ENCODE assay signal across 1 cellular context in genomic region chr3:50327943-50328691, GRCh38.
TF ChIP-seq lines count a peak whose summit lies in the region.

A gene with protein sequence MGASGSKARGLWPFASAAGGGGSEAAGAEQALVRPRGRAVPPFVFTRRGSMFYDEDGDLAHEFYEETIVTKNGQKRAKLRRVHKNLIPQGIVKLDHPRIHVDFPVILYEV (minus strand): TSS chr3:50328223. CDS start chr3:50328099, 124 bp downstream.

TF ChIP-seq in K562, 482 proteins besides CTCF, POLR2A, EP300 and RAD21 (continued from another document):
- TF ChIP-seq POLR2H (tag; IDR thresholded peaks at IDR 0.05; ENCODE audit: low read depth) (no peak; the same call in 1 of the 2 replicates), MEF2A (IDR thresholded peaks at IDR 0.05; ENCODE audit: control insufficient read depth, low read depth, low read length) (no peak), TCF7 (IDR thresholded peaks at IDR 0.05; ENCODE audit: borderline replicate concordance) (no peak), ZNF717 (CRISPR knock-in tag; IDR thresholded peaks at IDR 0.05) (no peak)
- TF ChIP-seq, protein P1, sequence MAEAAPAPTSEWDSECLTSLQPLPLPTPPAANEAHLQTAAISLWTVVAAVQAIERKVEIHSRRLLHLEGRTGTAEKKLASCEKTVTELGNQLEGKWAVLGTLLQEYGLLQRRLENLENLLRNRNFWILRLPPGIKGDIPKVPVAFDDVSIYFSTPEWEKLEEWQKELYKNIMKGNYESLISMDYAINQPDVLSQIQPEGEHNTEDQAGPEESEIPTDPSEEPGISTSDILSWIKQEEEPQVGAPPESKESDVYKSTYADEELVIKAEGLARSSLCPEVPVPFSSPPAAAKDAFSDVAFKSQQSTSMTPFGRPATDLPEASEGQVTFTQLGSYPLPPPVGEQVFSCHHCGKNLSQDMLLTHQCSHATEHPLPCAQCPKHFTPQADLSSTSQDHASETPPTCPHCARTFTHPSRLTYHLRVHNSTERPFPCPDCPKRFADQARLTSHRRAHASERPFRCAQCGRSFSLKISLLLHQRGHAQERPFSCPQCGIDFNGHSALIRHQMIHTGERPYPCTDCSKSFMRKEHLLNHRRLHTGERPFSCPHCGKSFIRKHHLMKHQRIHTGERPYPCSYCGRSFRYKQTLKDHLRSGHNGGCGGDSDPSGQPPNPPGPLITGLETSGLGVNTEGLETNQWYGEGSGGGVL (CRISPR knock-in tag; IDR thresholded peaks at IDR 0.05) = no peak
TF ChIP-seq in K562: peak in this region for 74.
